32 cellular contexts compared by ENCODE assay signal in genomic region chr6:31479933-31480535, GRCh38. TPM values are rescaled to one million over a fixed set of nuclear protein-coding genes. Genes with fewer than 3 reads are reported as not detected.
DNase-seq lines count a peak whose midpoint lies in the region; ATAC-seq, FAIRE-seq and TF ChIP-seq lines count a peak whose summit lies in the region.
"Had no signal": no experiment of that assay in that cellular context is flagged by ENCODE, and none has a peak within 500 bp of the region (broad histone marks: within the 10 kb centered on the region; RNA-seq: fewer than 3 reads in every experiment).

No MANE protein-coding gene starts in this region.

- POLR2A ChIA-PET in A549 (lab: Yijun Ruan, JAX), result no interaction called here

- DNase-seq in A549 (ENCODE audit: low read depth in 1 of 2, low spot score in 1 of 2) (no peak), COLO668 (lab: John Stamatoyannopoulos, UW; ENCODE audit: unreplicated experiment) (peak; percentile 17), NCI-H82 (lab: John Stamatoyannopoulos, UW) (peak; percentile 95), globus pallidus (ENCODE audit: low spot score) (no peak), SK-N-DZ (ENCODE audit: low spot score) (no peak)
- DNase-seq: activated CD4-positive, alpha-beta T cell treated with anti-CD3 and anti-CD28 coated beads for 1 hour; activated CD8-positive, alpha-beta T cell treated with anti-CD3 and anti-CD28 coated beads for 36 hours; activated naive CD4-positive, alpha-beta T cell treated with anti-CD3 and anti-CD28 coated beads, Interleukin-2, amount 50 U/mL, for 16 hours; Caco-2; dermis blood vessel endothelial cell; foreskin melanocyte; heart right ventricle; Karpas-422; kidney glomerular epithelial cell; naive thymus-derived CD8-positive, alpha-beta T cell; SHP77 treated with DMSO at 0.1 percent for 48 hours; stimulated activated CD4-positive, alpha-beta T cell treated with anti-CD3 and anti-CD28 coated beads, Interleukin-12 subunit alpha, Interleukin-12 subunit beta, amount 100 ng/mL, for 4 hours; stimulated activated CD4-positive, alpha-beta T cell treated with anti-CD3 and anti-CD28 coated beads, Interleukin-2, amount 100 ng/mL, for 48 hours; stimulated activated naive CD8-positive, alpha-beta T cell treated with anti-CD3 and anti-CD28 coated beads, Interleukin-15, amount 100 ng/mL, for 72 hours had no signal

- H3K4me1 ChIP-seq in A549, result no peaks in the 10 kb centered on the region
- H3K4me1 ChIP-seq: Caco-2, prostate gland had no signal

- no peak overlapping the region for H3K4me2 ChIP-seq in A549
- H3K4me2 ChIP-seq: BLaER1 treated with 17β-estradiol and CSF1 and Interleukin-3, amounts not matched to agents 10 nM and 100 nM had no signal

- FAIRE-seq in A549 (lab: Jason Lieb, UNC), result no peak
- FAIRE-seq: endometrium, GM12891, H54 had no signal

- H3K9me3 ChIP-seq in A549, result no peaks in the 10 kb centered on the region
- H3K9me3 ChIP-seq: BLaER1 treated with 17β-estradiol and CSF1 and Interleukin-3, amounts not matched to agents 10 nM and 100 nM; Caco-2; heart right ventricle; prostate gland; thoracic aorta had no signal

- CTCF ChIA-PET in A549 (lab: Yijun Ruan, JAX), result no interaction called here

- no peak for TF ChIP-seq RAD21 in A549 (conservative IDR thresholded peaks at IDR 0.05 in 1 of 2, IDR thresholded peaks at IDR 0.05 in 1 of 2)
- TF ChIP-seq RAD21 in Ishikawa (IDR thresholded peaks at IDR 0.05; ENCODE audit: low read depth), result no peak

- no peak for TF ChIP-seq CTCF in A549 (IDR thresholded peaks at IDR 0.05)

- no peak for TF ChIP-seq POLR2A in A549 (IDR thresholded peaks at IDR 0.05; ENCODE audit: low read length)

- ATAC-seq in A549 (no peak), GM19328 (IDR thresholded peaks at IDR 0.05; ENCODE audit: unreplicated experiment) (no peak), HG03565 (IDR thresholded peaks at IDR 0.05; ENCODE audit: unreplicated experiment) (no peak)
- ATAC-seq: activated CD8-positive, alpha-beta T cell treated with anti-CD3 and anti-CD28 coated beads for 36 hours; heart right ventricle; naive thymus-derived CD8-positive, alpha-beta T cell; Panc1; sciatic nerve; stimulated activated naive CD8-positive, alpha-beta T cell treated with anti-CD3 and anti-CD28 coated beads, Interleukin-15, amount 100 ng/mL, for 72 hours had no signal

- WGBS in A549 (ENCODE audit: missing lambda C conversion rate), result 11% methylated on average over 3 of the region's 3 CpGs

- no peak for TF ChIP-seq EP300 in A549 (IDR thresholded peaks at IDR 0.05)
- no peak for TF ChIP-seq EP300 in Ishikawa (IDR thresholded peaks at IDR 0.05; ENCODE audit: borderline replicate concordance)

- no peak overlapping the region for H3K4me3 ChIP-seq in A549
- H3K4me3 ChIP-seq: BLaER1 treated with 17β-estradiol and CSF1 and Interleukin-3, amounts not matched to agents 10 nM and 100 nM; heart right ventricle; prostate gland; thoracic aorta had no signal

- H3K27ac ChIP-seq in A549, result no peak overlapping the region
- H3K27ac ChIP-seq: BLaER1 treated with 17β-estradiol and CSF1 and Interleukin-3, amounts not matched to agents 10 nM and 100 nM; heart right ventricle; HL-60; prostate gland; thoracic aorta had no signal

TF ChIP-seq in A549, 52 proteins besides CTCF, POLR2A, EP300 and RAD21:
- no peak for TF ChIP-seq REST (IDR thresholded peaks at IDR 0.05)
- TF ChIP-seq E2F6 (IDR thresholded peaks at IDR 0.05; ENCODE audit: borderline replicate concordance, low read depth), result no peak
- TF ChIP-seq MAFK (IDR thresholded peaks at IDR 0.05; ENCODE audit: partially characterized antibody), result peak; percentile 55
- no peak for TF ChIP-seq HEYL (CRISPR knock-in tag; IDR thresholded peaks at IDR 0.05)
TF ChIP-seq in A549: peak in this region for 1.

TF ChIP-seq in Ishikawa, 13 proteins besides CTCF, POLR2A, EP300 and RAD21:
- TF ChIP-seq NFIC (IDR thresholded peaks at IDR 0.05), result peak; percentile 39; the same call in 1 of the 2 replicates
- TF ChIP-seq TCF12 (IDR thresholded peaks at IDR 0.05; ENCODE audit: low read depth), result no peak
- no peak for TF ChIP-seq REST (IDR thresholded peaks at IDR 0.05; ENCODE audit: low read depth)
- no peak for TF ChIP-seq EGR1 (IDR thresholded peaks at IDR 0.05)
- no peak for TF ChIP-seq TAF1 (IDR thresholded peaks at IDR 0.05; ENCODE audit: low read depth)
- no peak for TF ChIP-seq MAX (IDR thresholded peaks at IDR 0.05)

RNA-seq across cellular contexts. Expression of gene MICB, which starts 17.9 kb away (rescaled TPM):
- polyA plus RNA-seq in A549 (2011; rRNA removed), result 6.8 and 7.9 TPM in 2 replicates
- polyA plus RNA-seq in A549 (2012; cell fraction: cytosol; rRNA removed), result 5.5 and 6.3 TPM in 2 replicates
- 7.1 TPM in 2 replicates for polyA plus RNA-seq in A549 (2012; cell fraction: nucleus; rRNA removed)
- polyA plus RNA-seq in A549 (2017; fragmentation: RNase III; extraction: RNeasy Plus Mini Kit Qiagen cat#74134 plus additional on column Dnase treatment), result 5.9 to 7.0 TPM (median 6.8 TPM) in 3 replicates
- 5.5 and 7.6 TPM in 2 replicates for polyA minus RNA-seq in A549 (2011; rRNA and poly(A)+ RNA removed)
- polyA plus RNA-seq in SK-N-DZ (2014; cell fraction: cytosol; rRNA removed), result 0.14 and 0.53 TPM in 2 replicates
- 0.43 TPM in 1 of 2 replicates, not detected in the other for polyA plus RNA-seq in SK-N-DZ (2014; cell fraction: nucleus; rRNA removed)

RNA-seq across cellular contexts. Expression of gene MCCD1, which starts 48.7 kb away (rescaled TPM):
- polyA plus RNA-seq in A549 (2011; rRNA removed), result not detected in 2 replicates
- not detected in 2 replicates for polyA plus RNA-seq in A549 (2012; cell fraction: cytosol; rRNA removed)
- not detected in 2 replicates for polyA plus RNA-seq in A549 (2012; cell fraction: nucleus; rRNA removed)
- polyA plus RNA-seq in A549 (2017; fragmentation: RNase III; extraction: RNeasy Plus Mini Kit Qiagen cat#74134 plus additional on column Dnase treatment), result not detected in 3 replicates
- polyA minus RNA-seq in A549 (2011; rRNA and poly(A)+ RNA removed), result not detected in 2 replicates
- not detected in 2 replicates for polyA plus RNA-seq in SK-N-DZ (2014; cell fraction: cytosol; rRNA removed)
- polyA plus RNA-seq in SK-N-DZ (2014; cell fraction: nucleus; rRNA removed), result not detected in 2 replicates
- polyA plus RNA-seq: heart right ventricle; naive thymus-derived CD8-positive, alpha-beta T cell; urinary bladder had no signal

Comparison
In these comparisons a context has a peak if more than half of its experiments do, and no peak if none do; other contexts are left out.
1. DNase-seq: peak in COLO668 (single experiment) and NCI-H82 (single experiment); none in A549 (0 of 2), globus pallidus (single experiment) and SK-N-DZ (single experiment).